ENCODE assay signal across 24 cellular contexts in genomic region chr3:125013095-125013494, GRCh38. TPM values are rescaled to one million over a fixed set of nuclear protein-coding genes. Genes with fewer than 3 reads are reported as not detected.
DNase-seq lines count a peak whose midpoint lies in the region; ATAC-seq and TF ChIP-seq lines count a peak whose summit lies in the region.
"Had no signal": no experiment of that assay in that cellular context is flagged by ENCODE, and none has a peak within 500 bp of the region (broad histone marks: within the 10 kb centered on the region; RNA-seq: fewer than 3 reads in every experiment).

No MANE protein-coding gene starts in this region.

- H3K14ac ChIP-seq in mesenchymal stem cell (ENCODE audit: low read length in 2 of 2): no peak overlapping the region

- no peak overlapping the region for H3K18ac ChIP-seq in mesenchymal stem cell (ENCODE audit: low read depth in 1 of 2, low read length in 2 of 2)

- peak overlapping the region; percentile 29 for H3K27ac Mint-ChIP-seq in activated CD8-positive, alpha-beta T cell treated with anti-CD3 and anti-CD28 coated beads, Interleukin-2, amount 10 ng/mL, durations not matched to agents 7 days and 5 days
- no peak overlapping the region for H3K27ac Mint-ChIP-seq in activated CD8-positive, alpha-beta T cell treated with anti-CD3 and anti-CD28 coated beads for 36 hours
- no peak overlapping the region for H3K27ac Mint-ChIP-seq in activated T-helper 17 cell treated with anti-CD3 and anti-CD28 coated beads, Interleukin-2, amount 50 U/mL, for 72 hours
- H3K27ac Mint-ChIP-seq: CD8-positive, alpha-beta T cell; H9 had no signal

- no peak overlapping the region for H3K9ac ChIP-seq in mesenchymal stem cell (ENCODE audit: low read length)
- H3K9ac ChIP-seq: GM23248 had no signal

- H2BK5ac ChIP-seq in mesenchymal stem cell (ENCODE audit: low read depth, low read length, poor library complexity, severe bottlenecking): no peak overlapping the region

- H3K4ac ChIP-seq in mesenchymal stem cell (ENCODE audit: low read depth in 1 of 2, low read length in 2 of 2): no peak overlapping the region

- H2AK5ac ChIP-seq in mesenchymal stem cell (ENCODE audit: low read length, severe bottlenecking): no peak overlapping the region

- no peak overlapping the region for H3K4me2 ChIP-seq in mesenchymal stem cell (ENCODE audit: low read length, poor library complexity, severe bottlenecking)

- POLR2A ChIA-PET in activated CD8-positive, alpha-beta T cell treated with anti-CD3 and anti-CD28 coated beads, Interleukin-2, amount 10 ng/mL, durations not matched to agents 7 days and 5 days (lab: Charles Lee): no interaction called here
- POLR2A ChIA-PET in activated CD8-positive, alpha-beta T cell treated with anti-CD3 and anti-CD28 coated beads for 36 hours (lab: Charles Lee): interaction anchor here (1.4 kb wide), 1 partner anchor 11 kb away, joined by 5 read pairs; no protein-coding TSS in a partner anchor
- POLR2A ChIA-PET in HEK293 (lab: Yijun Ruan, JAX): no interaction called here

- no peak for TF ChIP-seq CTCF in activated CD8-positive, alpha-beta T cell treated with anti-CD3 and anti-CD28 coated beads for 36 hours (IDR thresholded peaks at IDR 0.05)
- TF ChIP-seq CTCF in HEK293 (tag by site-specific recombination; IDR thresholded peaks at IDR 0.05) (no peak), psoas muscle (IDR thresholded peaks at IDR 0.05) (no peak)

- H3K4me1 Mint-ChIP-seq in activated CD8-positive, alpha-beta T cell treated with anti-CD3 and anti-CD28 coated beads, Interleukin-2, amount 10 ng/mL, durations not matched to agents 7 days and 5 days (ENCODE audit: low read depth): peaks cover 16% of the 10 kb centered on the region
- peaks cover 15% of the 10 kb centered on the region for H3K4me1 Mint-ChIP-seq in activated CD8-positive, alpha-beta T cell treated with anti-CD3 and anti-CD28 coated beads for 36 hours (ENCODE audit: low read depth)
- H3K4me1 Mint-ChIP-seq in activated T-helper 17 cell treated with anti-CD3 and anti-CD28 coated beads, Interleukin-2, amount 50 U/mL, for 72 hours: peaks cover 6% of the 10 kb centered on the region

- H3K9me3 ChIP-seq in HEK293 (ENCODE audit: control insufficient read depth, insufficient read depth, low read depth, low read length): no peaks in the 10 kb centered on the region
- H3K9me3 ChIP-seq in mesenchymal stem cell (ENCODE audit: control insufficient read depth, low read length): no peaks in the 10 kb centered on the region
- H3K9me3 ChIP-seq in aorta (ENCODE audit: control insufficient read depth, low read length): no peaks in the 10 kb centered on the region
- no peaks in the 10 kb centered on the region for H3K9me3 ChIP-seq in psoas muscle

- no peak overlapping the region for H4K8ac ChIP-seq in mesenchymal stem cell (ENCODE audit: low read length)

- 77% methylated on average over 1 of the region's 1 CpG for WGBS in mesenchymal stem cell
- WGBS in aorta, 2 donors: 93 to 95% methylated on average over 1 of the region's 1 CpG
- WGBS in psoas muscle, 3 donors: 91 to 100% (median 95%) methylated on average over 1 of the region's 1 CpG

- CTCF ChIA-PET in activated CD8-positive, alpha-beta T cell treated with anti-CD3 and anti-CD28 coated beads, Interleukin-2, amount 10 ng/mL, durations not matched to agents 7 days and 5 days (lab: Charles Lee): no interaction called here
- CTCF ChIA-PET in activated CD8-positive, alpha-beta T cell treated with anti-CD3 and anti-CD28 coated beads for 36 hours (lab: Charles Lee): no interaction called here
- CTCF ChIA-PET in HEK293 (lab: Yijun Ruan, JAX): interaction anchor here (0.6 kb wide), 1 partner anchor 117 kb away, joined by 3 read pairs; no protein-coding TSS in a partner anchor

- H3K27me3 ChIP-seq in mesenchymal stem cell (ENCODE audit: control insufficient read depth in 1 of 2, insufficient read depth in 1 of 2, low read length in 2 of 2) (no peaks in the 10 kb centered on the region), aorta (ENCODE audit: control insufficient read depth in 1 of 2, insufficient read depth in 2 of 2, low read length in 1 of 2) (no peaks in the 10 kb centered on the region), psoas muscle (ENCODE audit: insufficient read depth in 3 of 3, low read length in 2 of 3) (no peaks in the 10 kb centered on the region)

- no peak overlapping the region for H3K23ac ChIP-seq in mesenchymal stem cell (ENCODE audit: low read length in 2 of 2)

- H3K9me3 Mint-ChIP-seq in activated CD8-positive, alpha-beta T cell treated with anti-CD3 and anti-CD28 coated beads, Interleukin-2, amount 10 ng/mL, durations not matched to agents 7 days and 5 days (ENCODE audit: insufficient read depth): no peaks in the 10 kb centered on the region
- H3K9me3 Mint-ChIP-seq in activated CD8-positive, alpha-beta T cell treated with anti-CD3 and anti-CD28 coated beads for 36 hours: no peaks in the 10 kb centered on the region
- H3K9me3 Mint-ChIP-seq in activated T-helper 17 cell treated with anti-CD3 and anti-CD28 coated beads, Interleukin-2, amount 50 U/mL, for 72 hours: no peaks in the 10 kb centered on the region
- H3K9me3 Mint-ChIP-seq: CD8-positive, alpha-beta T cell; H9 had no signal

- H3K36me3 ChIP-seq in HEK293 (ENCODE audit: control insufficient read depth in 2 of 2, insufficient read depth in 1 of 2, low read length in 2 of 2) (peaks cover 0 to 84% of the 10 kb centered on the region in 2 experiments), mesenchymal stem cell (ENCODE audit: control insufficient read depth in 1 of 2, insufficient read depth in 2 of 2, low read depth in 1 of 2, low read length in 2 of 2) (peaks cover 44 to 95% of the 10 kb centered on the region in 2 experiments), aorta (ENCODE audit: control insufficient read depth in 1 of 2, insufficient read depth in 2 of 2, low read length in 1 of 2) (peaks cover 14 to 22% of the 10 kb centered on the region in 2 donors), psoas muscle (ENCODE audit: insufficient read depth in 1 of 2, low read depth in 1 of 2) (peaks cover 3 to 80% of the 10 kb centered on the region in 2 donors)

- peaks cover 19% of the 10 kb centered on the region for H3K79me1 ChIP-seq in mesenchymal stem cell (replicated peaks; ENCODE audit: low read length, poor library complexity, severe bottlenecking)

- H3K4me1 ChIP-seq in HEK293 (ENCODE audit: control insufficient read depth, insufficient read depth, low read length) (no peaks in the 10 kb centered on the region), mesenchymal stem cell (ENCODE audit: control insufficient read depth, insufficient read depth, low read depth, low read length) (peaks cover 10% of the 10 kb centered on the region), aorta (ENCODE audit: control insufficient read depth in 1 of 2, insufficient read depth in 2 of 2, low read length in 2 of 2) (no peaks in the 10 kb centered on the region), psoas muscle (peaks cover 12% of the 10 kb centered on the region)

- H4K91ac ChIP-seq in mesenchymal stem cell (ENCODE audit: low read length): no peak overlapping the region

- intact Hi-C loops in activated CD8-positive, alpha-beta T cell treated with anti-CD3 and anti-CD28 coated beads for 36 hours (cut with micrococcal nuclease): no loop called here
- intact Hi-C loops in aorta (cut with DNase I): no loop called here
- intact Hi-C loops in psoas muscle (cut with DNase I): no loop called here

- H2BK12ac ChIP-seq in mesenchymal stem cell (ENCODE audit: low read length in 2 of 2): no peak overlapping the region

- H2BK120ac ChIP-seq in mesenchymal stem cell (ENCODE audit: low read depth, low read length): no peak overlapping the region

- H3K4me3 Mint-ChIP-seq in activated CD8-positive, alpha-beta T cell treated with anti-CD3 and anti-CD28 coated beads, Interleukin-2, amount 10 ng/mL, durations not matched to agents 7 days and 5 days: no peak overlapping the region
- H3K4me3 Mint-ChIP-seq in activated CD8-positive, alpha-beta T cell treated with anti-CD3 and anti-CD28 coated beads for 36 hours: no peak overlapping the region
- no peak overlapping the region for H3K4me3 Mint-ChIP-seq in activated T-helper 17 cell treated with anti-CD3 and anti-CD28 coated beads, Interleukin-2, amount 50 U/mL, for 72 hours
- H3K4me3 Mint-ChIP-seq: CD8-positive, alpha-beta T cell; H9 had no signal

- H2BK15ac ChIP-seq in mesenchymal stem cell (ENCODE audit: low read depth, poor library complexity, severe bottlenecking): no peak overlapping the region

- no peak overlapping the region for H2AFZ ChIP-seq in mesenchymal stem cell (ENCODE audit: low read depth, low read length)
- H2AFZ ChIP-seq: GM23248 had no signal

- no peak for DNase-seq in activated CD8-positive, alpha-beta T cell treated with anti-CD3 and anti-CD28 coated beads, Interleukin-2, amount 10 ng/mL, durations not matched to agents 7 days and 5 days
- no peak for DNase-seq in activated CD8-positive, alpha-beta T cell treated with anti-CD3 and anti-CD28 coated beads for 36 hours
- DNase-seq in mesenchymal stem cell (peak; percentile 33), germinal center (ENCODE audit: low spot score) (no peak), aorta (no peak), psoas muscle (no peak)
- DNase-seq: 8988T; AML-193; C1 segment of cervical spinal cord; CD8-positive, alpha-beta T cell; DMS153; GM23248; H9; KG1; NCI-H1092 treated with DMSO at 0.1 percent for 48 hours; NCI-H1436 treated with DMSO at 0.1 percent for 48 hours; NCI-H1930; NCI-H2227 treated with DMSO at 0.1 percent for 48 hours; NCI-H510A treated with DMSO at 0.1 percent for 48 hours; NCI-H748 treated with DMSO at 0.1 percent for 48 hours; NK-92 treated with Interleukin-12 subunit alpha and Interleukin-12 subunit beta, amount 100 ng/mL, for 24 hours had no signal

- H3K27ac ChIP-seq in HEK293 (ENCODE audit: extremely low read depth, low read depth, low read length) (no peak overlapping the region), mesenchymal stem cell (ENCODE audit: low read length, poor library complexity, severe bottlenecking) (no peak overlapping the region), aorta (ENCODE audit: low read depth in 1 of 2, low read length in 2 of 2) (no peak overlapping the region), psoas muscle (no peak overlapping the region)
- H3K27ac ChIP-seq: GM23248 had no signal

- ATAC-seq in activated CD8-positive, alpha-beta T cell treated with anti-CD3 and anti-CD28 coated beads, Interleukin-2, amount 10 ng/mL, durations not matched to agents 7 days and 5 days: no peak
- ATAC-seq in activated CD8-positive, alpha-beta T cell treated with anti-CD3 and anti-CD28 coated beads for 36 hours: no peak
- peak; percentile 59 for ATAC-seq in activated T-helper 17 cell treated with anti-CD3 and anti-CD28 coated beads, Interleukin-2, amount 50 U/mL, for 72 hours (replicated peaks)
- ATAC-seq in aorta (ENCODE audit: low FRiP score) (no peak), psoas muscle (no peak)
- ATAC-seq: CD8-positive, alpha-beta T cell; Panc1 had no signal

- H3K4me3 ChIP-seq in HEK293 (ENCODE audit: low read depth, low read length) (no peak overlapping the region), mesenchymal stem cell (ENCODE audit: insufficient read depth in 1 of 2, low read depth in 1 of 2, low read length in 2 of 2) (no peak overlapping the region), aorta (ENCODE audit: low read length in 2 of 2) (no peak overlapping the region), psoas muscle (no peak overlapping the region)
- H3K4me3 ChIP-seq: GM23248 had no signal

- no peaks in the 10 kb centered on the region for H3K27me3 Mint-ChIP-seq in activated CD8-positive, alpha-beta T cell treated with anti-CD3 and anti-CD28 coated beads, Interleukin-2, amount 10 ng/mL, durations not matched to agents 7 days and 5 days (ENCODE audit: low read depth)
- H3K27me3 Mint-ChIP-seq in activated CD8-positive, alpha-beta T cell treated with anti-CD3 and anti-CD28 coated beads for 36 hours: no peaks in the 10 kb centered on the region
- H3K27me3 Mint-ChIP-seq in activated T-helper 17 cell treated with anti-CD3 and anti-CD28 coated beads, Interleukin-2, amount 50 U/mL, for 72 hours: no peaks in the 10 kb centered on the region

- H3K36me3 Mint-ChIP-seq in activated CD8-positive, alpha-beta T cell treated with anti-CD3 and anti-CD28 coated beads, Interleukin-2, amount 10 ng/mL, durations not matched to agents 7 days and 5 days (ENCODE audit: low read depth): peaks cover 78% of the 10 kb centered on the region
- H3K36me3 Mint-ChIP-seq in activated CD8-positive, alpha-beta T cell treated with anti-CD3 and anti-CD28 coated beads for 36 hours (ENCODE audit: low read depth): peaks cover 57% of the 10 kb centered on the region
- peaks cover 83% of the 10 kb centered on the region for H3K36me3 Mint-ChIP-seq in activated T-helper 17 cell treated with anti-CD3 and anti-CD28 coated beads, Interleukin-2, amount 50 U/mL, for 72 hours (ENCODE audit: low read depth)

RNA-seq across cellular contexts. Expression of gene HEG1, which starts 42.7 kb away (rescaled TPM):
- total RNA-seq in activated CD8-positive, alpha-beta T cell treated with anti-CD3 and anti-CD28 coated beads, Interleukin-2, amount 10 ng/mL, durations not matched to agents 7 days and 5 days: 10 to 100 TPM; 58.6 to 61.7 TPM
- 10 to 100 TPM; 24.5 to 25.8 TPM for total RNA-seq in activated CD8-positive, alpha-beta T cell treated with anti-CD3 and anti-CD28 coated beads for 36 hours
- 1 to 10 TPM; 4.6 to 5.5 TPM for total RNA-seq in activated T-helper 17 cell treated with anti-CD3 and anti-CD28 coated beads, Interleukin-2, amount 50 U/mL, for 72 hours
- 134 TPM for polyA plus RNA-seq in mesenchymal stem cell (2013, experiment 1 of 2)
- polyA plus RNA-seq in mesenchymal stem cell (2013, experiment 2 of 2): 130 TPM
- total RNA-seq in aorta (100 to 1,000 TPM in 1 of 2 donors, 10 to 100 TPM in 1; 99.3 to 204 TPM), psoas muscle (10 to 100 TPM; 11.7 to 38.7 (median 17.5) TPM)
- polyA plus RNA-seq in aorta (10 to 100 TPM in 1 of 2 donors, 1 to 10 TPM in 1; 4.9 to 12.0 TPM), psoas muscle (1 to 10 TPM; 3.2 to 6.4 (median 4.5) TPM)
